Comparison of ENCODE assay signal across 27 cellular contexts in genomic region chr1:55645286-55645685, GRCh38.
"Had no signal": no experiment of that assay in that cellular context is flagged by ENCODE, and none has a peak within 500 bp of the region (broad histone marks: within the 10 kb centered on the region; RNA-seq: fewer than 3 reads in every experiment).

No MANE protein-coding gene starts in this region.

- H3K4me3 ChIP-seq: heart right ventricle, hepatocyte, left ventricle myocardium inferior, lung, ovary, skin epidermis, suprapubic skin, thoracic aorta, tibial artery, uterus had no signal

- H3K27ac Mint-ChIP-seq: naive B cell; natural killer cell; progenitor cell of endocrine pancreas; stimulated activated effector memory CD8-positive, alpha-beta T cell treated with anti-CD3 and anti-CD28 coated beads, Interleukin-12 subunit alpha, Interleukin-12 subunit beta, amount 100 ng/mL, for 72 hours; stimulated activated naive CD8-positive, alpha-beta T cell treated with anti-CD3 and anti-CD28 coated beads, Interleukin-15, Interleukin-2, amounts not matched to agents 100 ng/mL and 50 ng/mL, for 24 hours; type B pancreatic cell had no signal

- H2AFZ ChIP-seq: hepatocyte had no signal

- DNase-seq: heart right ventricle; islet precursor cell; kidney glomerular epithelial cell; left colon; left ventricle myocardium inferior; mesenchymal stem cell; naive B cell; natural killer cell; ovary; retina; right cardiac atrium; stimulated activated CD4-positive, alpha-beta T cell treated with anti-CD3 and anti-CD28 coated beads, Interleukin-12 subunit alpha, Interleukin-12 subunit beta, amount 100 ng/mL, for 4 hours; stimulated activated CD4-positive, alpha-beta T cell treated with anti-CD3 and anti-CD28 coated beads, Interleukin-15, amount 100 ng/mL, for 24 hours; stimulated activated CD4-positive, alpha-beta T cell treated with anti-CD3 and anti-CD28 coated beads, Interleukin-4, amount 100 ng/mL, for 24 hours; stimulated activated naive CD4-positive, alpha-beta T cell; tibial artery; uterus had no signal

- H3K9me3 Mint-ChIP-seq: naive B cell; natural killer cell; stimulated activated effector memory CD8-positive, alpha-beta T cell treated with anti-CD3 and anti-CD28 coated beads, Interleukin-12 subunit alpha, Interleukin-12 subunit beta, amount 100 ng/mL, for 72 hours; stimulated activated naive CD8-positive, alpha-beta T cell treated with anti-CD3 and anti-CD28 coated beads, Interleukin-15, Interleukin-2, amounts not matched to agents 100 ng/mL and 50 ng/mL, for 24 hours; type B pancreatic cell had no signal

- H3K27ac ChIP-seq: heart right ventricle, hepatocyte, left ventricle myocardium inferior, ovary, suprapubic skin, thoracic aorta, uterus had no signal

- H3K36me3 ChIP-seq: heart right ventricle, left ventricle myocardium inferior, ovary, suprapubic skin, thoracic aorta, tibial artery, uterus had no signal

- H3K79me2 ChIP-seq: hepatocyte had no signal

- H3K27me3 ChIP-seq: heart right ventricle, hepatocyte, ovary, suprapubic skin, tibial artery, uterus had no signal

- H3K9me3 ChIP-seq: heart right ventricle, left ventricle myocardium inferior, ovary, suprapubic skin, thoracic aorta, tibial artery, uterus had no signal

- H3K4me3 Mint-ChIP-seq: naive B cell; natural killer cell; stimulated activated effector memory CD8-positive, alpha-beta T cell treated with anti-CD3 and anti-CD28 coated beads, Interleukin-12 subunit alpha, Interleukin-12 subunit beta, amount 100 ng/mL, for 72 hours; stimulated activated naive CD8-positive, alpha-beta T cell treated with anti-CD3 and anti-CD28 coated beads, Interleukin-15, Interleukin-2, amounts not matched to agents 100 ng/mL and 50 ng/mL, for 24 hours; type B pancreatic cell had no signal

- H3K4me1 Mint-ChIP-seq: stimulated activated effector memory CD8-positive, alpha-beta T cell treated with anti-CD3 and anti-CD28 coated beads, Interleukin-12 subunit alpha, Interleukin-12 subunit beta, amount 100 ng/mL, for 72 hours had no signal

- ATAC-seq: heart right ventricle; left colon; natural killer cell; right cardiac atrium; sciatic nerve; stimulated activated effector memory CD8-positive, alpha-beta T cell treated with anti-CD3 and anti-CD28 coated beads, Interleukin-12 subunit alpha, Interleukin-12 subunit beta, amount 100 ng/mL, for 72 hours had no signal

- H3K36me3 Mint-ChIP-seq: naive B cell; natural killer cell; stimulated activated effector memory CD8-positive, alpha-beta T cell treated with anti-CD3 and anti-CD28 coated beads, Interleukin-12 subunit alpha, Interleukin-12 subunit beta, amount 100 ng/mL, for 72 hours; type B pancreatic cell had no signal

- H3K4me1 ChIP-seq: uterus had no signal

- H3K4me2 ChIP-seq: hepatocyte had no signal
